ENCODE assay signal across 9 cellular contexts in genomic region chr10:102629661-102630614, GRCh38. TPM values are rescaled to one million over a fixed set of nuclear protein-coding genes. Genes with fewer than 3 reads are reported as not detected.
A peak's percentile ranks its signal among the peaks of the same experiment; 100 is the strongest.
DNase-seq lines count a peak whose midpoint lies in the region; ATAC-seq and TF ChIP-seq lines count a peak whose summit lies in the region.
"Had no signal": no experiment of that assay in that cellular context is flagged by ENCODE, and none has a peak within 500 bp of the region (broad histone marks: within the 10 kb centered on the region; RNA-seq: fewer than 3 reads in every experiment).

No MANE protein-coding gene starts in this region.

- POLR2A ChIA-PET in IMR-90 (lab: Charles Lee; ENCODE audit: unreplicated experiment), result interaction anchor here (1.3 kb wide), 1 partner anchor 15 kb away, joined by 4 read pairs; no protein-coding TSS in a partner anchor

- peak overlapping the region; percentile 100 for H4K91ac ChIP-seq in IMR-90 (ENCODE audit: insufficient read depth, low read depth, low read length)

- peak overlapping the region; percentile 100 for H2AK5ac ChIP-seq in IMR-90 (ENCODE audit: low read depth, low read length)

- H3K36me3 ChIP-seq in IMR-90 (ENCODE audit: control insufficient read depth, insufficient read depth, low read length), result peaks cover 4% of the 10 kb centered on the region; the same call in 1 of the 2 replicates
- peaks cover 10% of the 10 kb centered on the region for H3K36me3 ChIP-seq in lower lobe of right lung

- no peaks in the 10 kb centered on the region for H3K27me3 ChIP-seq in IMR-90 (ENCODE audit: control insufficient read depth, insufficient read depth, low read length)
- no peaks in the 10 kb centered on the region for H3K27me3 ChIP-seq in lower lobe of right lung (ENCODE audit: low read depth)

- H2AK9ac ChIP-seq in IMR-90 (replicated peaks; ENCODE audit: low read depth, low read length, poor library complexity), result peak overlapping the region; percentile 100

- peaks cover 63% of the 10 kb centered on the region for H3K9me1 ChIP-seq in IMR-90 (ENCODE audit: insufficient read depth, low read length)

- peak overlapping the region; percentile 83 for H4K5ac ChIP-seq in IMR-90 (ENCODE audit: low read depth, low read length)

- H2BK120ac ChIP-seq in IMR-90 (ENCODE audit: low read depth, low read length), result peak overlapping the region; percentile 99

- peak overlapping the region; percentile 31 for H3K4me3 Mint-ChIP-seq in chondrocyte (ENCODE audit: unreplicated experiment)

- H3K4me3 ChIP-seq in IMR-90 (ENCODE audit: insufficient read depth, low read depth, low read length) (no peak overlapping the region), lower lobe of right lung (no peak overlapping the region)

- H2AFZ ChIP-seq in IMR-90 (replicated peaks; ENCODE audit: low read length, poor library complexity), result peak overlapping the region; percentile 75

- peak; percentile 75 for ATAC-seq in IMR-90 (ENCODE audit: low read depth)
- no peak for ATAC-seq in lower lobe of right lung
- no peak for ATAC-seq in GM21576 (IDR thresholded peaks at IDR 0.05; ENCODE audit: unreplicated experiment)

- CTCF ChIA-PET in IMR-90 (lab: Yijun Ruan, JAX), result interaction anchor here (0.7 to 1.8 kb wide), 3 partner anchors 12 to 46 kb away, joined by 3 to 4 read pairs (median 4); no protein-coding TSS in a partner anchor

- H4K20me1 ChIP-seq in IMR-90 (ENCODE audit: insufficient read depth, low read length), result no peaks in the 10 kb centered on the region

- peaks cover 29 to 81% of the 10 kb centered on the region in 2 experiments for H3K79me1 ChIP-seq in IMR-90 (ENCODE audit: low read depth in 1 of 2, low read length in 2 of 2)

- intact Hi-C loops in IMR-90 (cut with micrococcal nuclease), result loop anchor here (1.0 kb wide), 1 partner anchor 12 kb away; no protein-coding TSS in a partner anchor
- intact Hi-C loops in lower lobe of right lung (cut with DNase I), result no loop called here

- peak overlapping the region; percentile 99 for H2BK15ac ChIP-seq in IMR-90 (ENCODE audit: low read depth, low read length)

- peak overlapping the region; percentile 98 for H3K4ac ChIP-seq in IMR-90 (ENCODE audit: low read depth, low read length)

- H2BK20ac ChIP-seq in IMR-90 (ENCODE audit: low read depth, low read length), result peak overlapping the region; percentile 99

- H3K9me3 ChIP-seq in IMR-90 (ENCODE audit: control insufficient read depth, insufficient read depth, low read length) (no peaks in the 10 kb centered on the region), lower lobe of right lung (no peaks in the 10 kb centered on the region)

- peak overlapping the region; percentile 98 for H3K27ac ChIP-seq in IMR-90 (ENCODE audit: insufficient read depth, low read length)
- peak overlapping the region; percentile 37 for H3K27ac ChIP-seq in lower lobe of right lung

- peak overlapping the region; percentile 98 for H3K14ac ChIP-seq in IMR-90 (replicated peaks; ENCODE audit: low read depth, low read length)

- peaks cover 92% of the 10 kb centered on the region for H3K4me1 Mint-ChIP-seq in chondrocyte (ENCODE audit: low read depth)

- peak overlapping the region; percentile 99 for H3K27ac Mint-ChIP-seq in chondrocyte (ENCODE audit: unreplicated experiment)

- peak overlapping the region; percentile 1; the same call in 1 of the 2 replicates for H3K4me2 ChIP-seq in IMR-90 (ENCODE audit: low read depth, low read length)

- H3K4me1 ChIP-seq in IMR-90 (ENCODE audit: control insufficient read depth, insufficient read depth, low read length), result peaks cover 77% of the 10 kb centered on the region
- H3K4me1 ChIP-seq in lower lobe of right lung, result peaks cover 78% of the 10 kb centered on the region

- 54% methylated on average over 8 of the region's 22 CpGs; no CpG with 5 or more reads in 1 of the 2 experiments for WGBS in IMR-90 (ENCODE audit: extremely low coverage in 2 of 2, insufficient read length in 1 of 2), 2 experiments

- TF ChIP-seq RAD21 in IMR-90 (IDR thresholded peaks at IDR 0.05; ENCODE audit: low read length), result no peak

- H4K8ac ChIP-seq in IMR-90 (ENCODE audit: low read depth in 2 of 2, low read length in 2 of 2), result peak overlapping the region; percentile 97 to 100

- peak; percentile 99 for DNase-seq in A172 (ENCODE audit: low spot score)
- peak; percentile 91 for DNase-seq in IMR-90
- peak; percentile 85 for DNase-seq in chondrocyte (ENCODE audit: low spot score)
- peak; percentile 42 for DNase-seq in lower lobe of right lung
- no peak for DNase-seq in NCI-H524 treated with DMSO at 0.1 percent for 48 hours (lab: John Stamatoyannopoulos, UW)
- no peak for DNase-seq in T-helper 9 cell
- no peak for DNase-seq in stimulated activated naive CD4-positive, alpha-beta T cell (lab: John Stamatoyannopoulos, UW)
- DNase-seq: COR-L47 had no signal

- no peak for TF ChIP-seq POLR2A in IMR-90 (IDR thresholded peaks at IDR 0.05; ENCODE audit: low read depth, low read length)

- peak overlapping the region; percentile 98 for H3K23ac ChIP-seq in IMR-90 (ENCODE audit: low read depth, low read length)

- H3K36me3 Mint-ChIP-seq in chondrocyte (ENCODE audit: low read depth), result no peaks in the 10 kb centered on the region

- no peaks in the 10 kb centered on the region for H3K9me3 Mint-ChIP-seq in chondrocyte (ENCODE audit: low read depth)

- H3K56ac ChIP-seq in IMR-90 (ENCODE audit: extremely low read depth, insufficient read depth, low read length), result peak overlapping the region; percentile 96

- in situ Hi-C loops in IMR-90 (cut with MboI; ENCODE audit: low sequenced_read_pairs), result no loop called here

- BruUV-seq in IMR-90 (replicated peaks; lab: Mats Ljungman, UMichigan), result no TSS peak

- peak overlapping the region; percentile 90 for H3K18ac ChIP-seq in IMR-90 (ENCODE audit: low read depth, low read length)

- dilution Hi-C loops in IMR-90 (cut with HindIII; ENCODE audit: low sequenced_read_pairs, unreplicated experiment), result no loop called here

- TF ChIP-seq CTCF in IMR-90 (conservative IDR thresholded peaks at IDR 0.05; ENCODE audit: low read depth, low read length), result no peak
- peak; percentile 20 for TF ChIP-seq CTCF in chondrocyte (IDR thresholded peaks at IDR 0.05)
- TF ChIP-seq CTCF in lower lobe of right lung (IDR thresholded peaks at IDR 0.05), result no peak

- H3K27me3 Mint-ChIP-seq in chondrocyte (ENCODE audit: low read depth), result no peaks in the 10 kb centered on the region

- H2BK5ac ChIP-seq in IMR-90 (ENCODE audit: low read depth, low read length, poor library complexity, severe bottlenecking), result peak overlapping the region; percentile 100

- peak overlapping the region; percentile 38 for H3K9ac ChIP-seq in IMR-90 (ENCODE audit: low read depth, low read length)

TF ChIP-seq in IMR-90, 13 proteins besides CTCF, POLR2A, EP300 and RAD21:
- TF ChIP-seq NFE2L2 (IDR thresholded peaks at IDR 0.05; ENCODE audit: low read depth, low read length), result no peak
- no peak for TF ChIP-seq MAFK (IDR thresholded peaks at IDR 0.05; ENCODE audit: low read depth, low read length)
- TF ChIP-seq RFX5 (IDR thresholded peaks at IDR 0.05; ENCODE audit: low read depth, low read length), result no peak
- no peak for TF ChIP-seq MXI1 (IDR thresholded peaks at IDR 0.05; ENCODE audit: borderline replicate concordance, low read depth, low read length)
- TF ChIP-seq, protein P1, sequence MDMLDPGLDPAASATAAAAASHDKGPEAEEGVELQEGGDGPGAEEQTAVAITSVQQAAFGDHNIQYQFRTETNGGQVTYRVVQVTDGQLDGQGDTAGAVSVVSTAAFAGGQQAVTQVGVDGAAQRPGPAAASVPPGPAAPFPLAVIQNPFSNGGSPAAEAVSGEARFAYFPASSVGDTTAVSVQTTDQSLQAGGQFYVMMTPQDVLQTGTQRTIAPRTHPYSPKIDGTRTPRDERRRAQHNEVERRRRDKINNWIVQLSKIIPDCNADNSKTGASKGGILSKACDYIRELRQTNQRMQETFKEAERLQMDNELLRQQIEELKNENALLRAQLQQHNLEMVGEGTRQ (IDR thresholded peaks at IDR 0.05; ENCODE audit: low read depth, low read length), result no peak
- TF ChIP-seq MAZ (IDR thresholded peaks at IDR 0.05; ENCODE audit: borderline replicate concordance, low read depth, low read length), result peak; percentile 62; the same call in 1 of the 2 replicates
- no peak for TF ChIP-seq CHD1 (IDR thresholded peaks at IDR 0.05; ENCODE audit: low read depth, low read length)
- no peak for TF ChIP-seq ELK1 (IDR thresholded peaks at IDR 0.05; ENCODE audit: borderline replicate concordance, low read depth, low read length)
- TF ChIP-seq RCOR1 (IDR thresholded peaks at IDR 0.05; ENCODE audit: insufficient replicate concordance, low read length), result no peak
- no peak for TF ChIP-seq SMC3 (IDR thresholded peaks at IDR 0.05; ENCODE audit: low read depth, low read length)
- no peak for TF ChIP-seq BHLHE40 (IDR thresholded peaks at IDR 0.05; ENCODE audit: low read depth, low read length)
- TF ChIP-seq CEBPB (IDR thresholded peaks at IDR 0.05; ENCODE audit: low read depth, low read length), result peak; percentile 25; the same call in 1 of the 2 replicates
- no peak for TF ChIP-seq FOS (IDR thresholded peaks at IDR 0.05; ENCODE audit: low read depth, low read length)

RNA-seq across cellular contexts. Expression of gene TRIM8, which starts 14.3 kb away (rescaled TPM):
- total RNA-seq in A172 (2014; rRNA removed; shearing (Covaris generic)), result 66.8 and 68.3 TPM in 2 replicates
- total RNA-seq in IMR-90 (2012; rRNA removed) (25.5 and 30.0 TPM in 2 replicates), chondrocyte (40.3 to 74.4 TPM (median 66.8 TPM) in 3 replicates), lower lobe of right lung (142 TPM)
- 124 and 126 TPM in 2 replicates for polyA plus RNA-seq in IMR-90 (2012; rRNA removed)
- 102 and 174 TPM in 2 replicates for polyA plus RNA-seq in IMR-90 (2012; cell fraction: cytosol; rRNA removed)
- polyA plus RNA-seq in IMR-90 (2012; cell fraction: nucleus; rRNA removed; ENCODE audit: low replicate concordance), result 82.9 and 135 TPM in 2 replicates

Comparison
In these comparisons a context has a peak if more than half of its experiments do, and no peak if none do; other contexts are left out.
1. DNase-seq: peak in A172 (single experiment), IMR-90 (single experiment), chondrocyte (single experiment) and lower lobe of right lung (single experiment); none in NCI-H524 treated with DMSO at 0.1 percent for 48 hours (single experiment), T-helper 9 cell (single experiment) and stimulated activated naive CD4-positive, alpha-beta T cell (0 of 6).